In the genomic region with DNA sequence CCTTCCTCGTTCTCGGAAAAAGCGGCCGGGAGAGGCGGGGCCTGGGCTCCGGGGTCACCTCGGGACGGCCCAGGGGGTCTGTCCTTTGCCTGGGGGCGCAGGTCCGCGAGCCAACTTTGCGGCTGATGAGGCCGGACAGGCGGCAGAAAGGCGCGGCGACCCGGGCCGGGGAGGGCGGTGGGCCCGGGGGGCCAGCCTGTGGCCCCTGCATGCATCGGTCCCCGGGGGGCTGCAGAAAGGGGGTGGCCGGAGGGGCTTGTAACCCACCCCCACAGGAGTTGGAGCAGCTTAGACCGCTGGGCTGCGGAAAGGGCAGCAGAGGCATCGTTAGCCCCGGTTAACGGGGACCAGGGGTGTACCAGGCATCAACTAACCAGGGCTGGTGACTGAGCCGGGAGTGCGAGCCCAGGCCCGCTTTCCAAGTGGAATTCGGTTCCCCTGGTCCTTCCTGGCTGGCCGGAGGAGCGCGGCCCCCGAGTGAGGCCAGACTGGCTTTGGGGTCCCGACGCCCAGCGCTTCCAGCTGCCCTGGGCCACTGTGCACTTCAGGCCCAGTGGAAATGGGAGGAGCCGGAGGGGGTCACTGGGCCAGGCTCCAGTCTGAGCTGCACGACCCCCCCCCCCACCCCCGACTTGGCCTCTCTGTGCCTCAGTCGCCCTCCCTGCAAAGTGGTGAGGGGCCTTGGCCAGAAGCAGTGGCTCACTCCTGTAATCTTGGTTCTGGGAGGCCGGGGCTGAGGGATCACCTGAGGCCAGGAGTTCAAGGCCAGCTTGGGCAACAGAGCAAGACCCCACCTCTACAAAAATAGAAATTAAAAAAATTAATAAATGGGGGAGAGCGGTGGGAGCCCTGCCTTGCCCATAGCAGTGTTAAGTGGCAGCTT, we compare ENCODE assay signal across 1 cellular context.
TF ChIP-seq lines count a peak whose summit lies in the region.

No MANE protein-coding gene starts in this region.

TF ChIP-seq in HepG2, 621 proteins besides CTCF, POLR2A, EP300 and RAD21 (continued from another document and continues in another):
- TF ChIP-seq ZSCAN29 (CRISPR knock-in tag; conservative IDR thresholded peaks at IDR 0.05) (no peak), ZNF777 (CRISPR knock-in tag; IDR thresholded peaks at IDR 0.05) (peak; percentile 34; the same call in 1 of the 2 replicates), SIX1 (CRISPR knock-in tag; IDR thresholded peaks at IDR 0.05; ENCODE audit: borderline replicate concordance) (no peak), EEA1 (CRISPR knock-in tag; IDR thresholded peaks at IDR 0.05; ENCODE audit: borderline replicate concordance) (peak; percentile 39; the same call in 1 of the 2 replicates), ZBTB20 (CRISPR knock-in tag; IDR thresholded peaks at IDR 0.05; ENCODE audit: borderline replicate concordance, low read depth) (peak; percentile 69; the same call in 1 of the 2 replicates), RBFOX2 (IDR thresholded peaks at IDR 0.05; ENCODE audit: low read depth, low read length) (peak; percentile 71), NR2F1 (CRISPR knock-in tag; IDR thresholded peaks at IDR 0.05) (0 out of 4 replicates have a peak, but pooled peaks of 1 of the 2 experiments have one; percentile 18), TAF1 (CRISPR knock-in tag; IDR thresholded peaks at IDR 0.05) (peak; percentile 28; the same call in 1 of the 2 replicates), RXRA (CRISPR knock-in tag; IDR thresholded peaks at IDR 0.05) (peak; percentile 60), HNF4G (IDR thresholded peaks at IDR 0.05; ENCODE audit: borderline replicate concordance, low read depth, low read length) (no peak), HNF4G (CRISPR knock-in tag; IDR thresholded peaks at IDR 0.05; ENCODE audit: borderline replicate concordance, low read depth) (no peak), TP53 (CRISPR knock-in tag; conservative IDR thresholded peaks at IDR 0.05) (no peak), ZNF709 (CRISPR knock-in tag; IDR thresholded peaks at IDR 0.05) (peak; percentile 59; the same call in 1 of the 2 replicates), SP140L (CRISPR knock-in tag; IDR thresholded peaks at IDR 0.05; ENCODE audit: borderline replicate concordance) (no peak), PHF20 (CRISPR knock-in tag; IDR thresholded peaks at IDR 0.05) (no peak), SP1 (IDR thresholded peaks at IDR 0.05) (no peak), SP1 (CRISPR knock-in tag; IDR thresholded peaks at IDR 0.05) (no peak), PHF8 (CRISPR knock-in tag; IDR thresholded peaks at IDR 0.05) (peak; percentile 26; the same call in 1 of the 2 replicates), ZBTB7B (CRISPR knock-in tag; IDR thresholded peaks at IDR 0.05) (0 out of 2 replicates have a peak, but pooled peaks have one; percentile 53), NR2F2 (IDR thresholded peaks at IDR 0.05; ENCODE audit: borderline replicate concordance, low read depth) (no peak), PLRG1 (conservative IDR thresholded peaks at IDR 0.05) (no peak), ZNF670 (CRISPR knock-in tag; IDR thresholded peaks at IDR 0.05; ENCODE audit: borderline replicate concordance) (no peak), NBN (conservative IDR thresholded peaks at IDR 0.05) (no peak), ZKSCAN8 (CRISPR knock-in tag; IDR thresholded peaks at IDR 0.05; ENCODE audit: borderline replicate concordance) (no peak), ZNF510 (CRISPR knock-in tag; IDR thresholded peaks at IDR 0.05; ENCODE audit: low read depth) (no peak), ZNF17 (CRISPR knock-in tag; IDR thresholded peaks at IDR 0.05) (peak; percentile 15; the same call in 1 of the 2 replicates), ZSCAN30 (CRISPR knock-in tag; IDR thresholded peaks at IDR 0.05) (0 out of 2 replicates have a peak, but pooled peaks have one; percentile 12), ZBTB7A (CRISPR knock-in tag; IDR thresholded peaks at IDR 0.05) (peak; percentile 16; the same call in 1 of the 2 replicates), ZNF33B (CRISPR knock-in tag; IDR thresholded peaks at IDR 0.05) (no peak), ZNF292 (CRISPR knock-in tag; IDR thresholded peaks at IDR 0.05; ENCODE audit: borderline replicate concordance, low read depth) (no peak), ZNF263 (CRISPR knock-in tag; IDR thresholded peaks at IDR 0.05) (0 out of 2 replicates have a peak, but pooled peaks have one; percentile 21), GABPB1 (CRISPR knock-in tag; IDR thresholded peaks at IDR 0.05) (peak; percentile 26; the same call in 1 of the 2 replicates)
- TF ChIP-seq, protein P1, sequence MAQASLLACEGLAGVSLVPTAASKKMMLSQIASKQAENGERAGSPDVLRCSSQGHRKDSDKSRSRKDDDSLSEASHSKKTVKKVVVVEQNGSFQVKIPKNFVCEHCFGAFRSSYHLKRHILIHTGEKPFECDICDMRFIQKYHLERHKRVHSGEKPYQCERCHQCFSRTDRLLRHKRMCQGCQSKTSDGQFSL (CRISPR knock-in tag; IDR thresholded peaks at IDR 0.05), result peak; percentile 79
- TF ChIP-seq, protein P2, sequence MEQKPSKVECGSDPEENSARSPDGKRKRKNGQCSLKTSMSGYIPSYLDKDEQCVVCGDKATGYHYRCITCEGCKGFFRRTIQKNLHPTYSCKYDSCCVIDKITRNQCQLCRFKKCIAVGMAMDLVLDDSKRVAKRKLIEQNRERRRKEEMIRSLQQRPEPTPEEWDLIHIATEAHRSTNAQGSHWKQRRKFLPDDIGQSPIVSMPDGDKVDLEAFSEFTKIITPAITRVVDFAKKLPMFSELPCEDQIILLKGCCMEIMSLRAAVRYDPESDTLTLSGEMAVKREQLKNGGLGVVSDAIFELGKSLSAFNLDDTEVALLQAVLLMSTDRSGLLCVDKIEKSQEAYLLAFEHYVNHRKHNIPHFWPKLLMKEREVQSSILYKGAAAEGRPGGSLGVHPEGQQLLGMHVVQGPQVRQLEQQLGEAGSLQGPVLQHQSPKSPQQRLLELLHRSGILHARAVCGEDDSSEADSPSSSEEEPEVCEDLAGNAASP (CRISPR knock-in tag; IDR thresholded peaks at IDR 0.05; ENCODE audit: borderline replicate concordance), result peak; percentile 82
- TF ChIP-seq, protein P3, sequence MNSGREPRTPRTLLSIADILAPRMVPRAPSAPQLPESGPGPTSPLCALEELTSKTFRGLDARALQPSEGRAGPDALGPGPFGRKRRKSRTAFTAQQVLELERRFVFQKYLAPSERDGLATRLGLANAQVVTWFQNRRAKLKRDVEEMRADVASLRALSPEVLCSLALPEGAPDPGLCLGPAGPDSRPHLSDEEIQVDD (CRISPR knock-in tag; IDR thresholded peaks at IDR 0.05; ENCODE audit: borderline replicate concordance), result no peak
- TF ChIP-seq, protein P4, sequence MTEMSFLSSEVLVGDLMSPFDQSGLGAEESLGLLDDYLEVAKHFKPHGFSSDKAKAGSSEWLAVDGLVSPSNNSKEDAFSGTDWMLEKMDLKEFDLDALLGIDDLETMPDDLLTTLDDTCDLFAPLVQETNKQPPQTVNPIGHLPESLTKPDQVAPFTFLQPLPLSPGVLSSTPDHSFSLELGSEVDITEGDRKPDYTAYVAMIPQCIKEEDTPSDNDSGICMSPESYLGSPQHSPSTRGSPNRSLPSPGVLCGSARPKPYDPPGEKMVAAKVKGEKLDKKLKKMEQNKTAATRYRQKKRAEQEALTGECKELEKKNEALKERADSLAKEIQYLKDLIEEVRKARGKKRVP (CRISPR knock-in tag; IDR thresholded peaks at IDR 0.05), result no peak
- TF ChIP-seq, protein P5, sequence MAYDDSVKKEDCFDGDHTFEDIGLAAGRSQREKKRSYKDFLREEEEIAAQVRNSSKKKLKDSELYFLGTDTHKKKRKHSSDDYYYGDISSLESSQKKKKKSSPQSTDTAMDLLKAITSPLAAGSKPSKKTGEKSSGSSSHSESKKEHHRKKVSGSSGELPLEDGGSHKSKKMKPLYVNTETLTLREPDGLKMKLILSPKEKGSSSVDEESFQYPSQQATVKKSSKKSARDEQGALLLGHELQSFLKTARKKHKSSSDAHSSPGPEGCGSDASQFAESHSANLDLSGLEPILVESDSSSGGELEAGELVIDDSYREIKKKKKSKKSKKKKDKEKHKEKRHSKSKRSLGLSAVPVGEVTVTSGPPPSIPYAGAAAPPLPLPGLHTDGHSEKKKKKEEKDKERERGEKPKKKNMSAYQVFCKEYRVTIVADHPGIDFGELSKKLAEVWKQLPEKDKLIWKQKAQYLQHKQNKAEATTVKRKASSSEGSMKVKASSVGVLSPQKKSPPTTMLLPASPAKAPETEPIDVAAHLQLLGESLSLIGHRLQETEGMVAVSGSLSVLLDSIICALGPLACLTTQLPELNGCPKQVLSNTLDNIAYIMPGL (CRISPR knock-in tag; IDR thresholded peaks at IDR 0.05; ENCODE audit: borderline replicate concordance in 1 of 2, low read depth in 1 of 2), result peak in 1 of 2 experiments; percentile 8; a peak in 1 of 4 replicates
- TF ChIP-seq, protein P6, sequence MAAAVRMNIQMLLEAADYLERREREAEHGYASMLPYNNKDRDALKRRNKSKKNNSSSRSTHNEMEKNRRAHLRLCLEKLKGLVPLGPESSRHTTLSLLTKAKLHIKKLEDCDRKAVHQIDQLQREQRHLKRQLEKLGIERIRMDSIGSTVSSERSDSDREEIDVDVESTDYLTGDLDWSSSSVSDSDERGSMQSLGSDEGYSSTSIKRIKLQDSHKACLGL (CRISPR knock-in tag; IDR thresholded peaks at IDR 0.05), result 0 out of 2 replicates have a peak, but pooled peaks have one; percentile 10
- TF ChIP-seq, protein P7, sequence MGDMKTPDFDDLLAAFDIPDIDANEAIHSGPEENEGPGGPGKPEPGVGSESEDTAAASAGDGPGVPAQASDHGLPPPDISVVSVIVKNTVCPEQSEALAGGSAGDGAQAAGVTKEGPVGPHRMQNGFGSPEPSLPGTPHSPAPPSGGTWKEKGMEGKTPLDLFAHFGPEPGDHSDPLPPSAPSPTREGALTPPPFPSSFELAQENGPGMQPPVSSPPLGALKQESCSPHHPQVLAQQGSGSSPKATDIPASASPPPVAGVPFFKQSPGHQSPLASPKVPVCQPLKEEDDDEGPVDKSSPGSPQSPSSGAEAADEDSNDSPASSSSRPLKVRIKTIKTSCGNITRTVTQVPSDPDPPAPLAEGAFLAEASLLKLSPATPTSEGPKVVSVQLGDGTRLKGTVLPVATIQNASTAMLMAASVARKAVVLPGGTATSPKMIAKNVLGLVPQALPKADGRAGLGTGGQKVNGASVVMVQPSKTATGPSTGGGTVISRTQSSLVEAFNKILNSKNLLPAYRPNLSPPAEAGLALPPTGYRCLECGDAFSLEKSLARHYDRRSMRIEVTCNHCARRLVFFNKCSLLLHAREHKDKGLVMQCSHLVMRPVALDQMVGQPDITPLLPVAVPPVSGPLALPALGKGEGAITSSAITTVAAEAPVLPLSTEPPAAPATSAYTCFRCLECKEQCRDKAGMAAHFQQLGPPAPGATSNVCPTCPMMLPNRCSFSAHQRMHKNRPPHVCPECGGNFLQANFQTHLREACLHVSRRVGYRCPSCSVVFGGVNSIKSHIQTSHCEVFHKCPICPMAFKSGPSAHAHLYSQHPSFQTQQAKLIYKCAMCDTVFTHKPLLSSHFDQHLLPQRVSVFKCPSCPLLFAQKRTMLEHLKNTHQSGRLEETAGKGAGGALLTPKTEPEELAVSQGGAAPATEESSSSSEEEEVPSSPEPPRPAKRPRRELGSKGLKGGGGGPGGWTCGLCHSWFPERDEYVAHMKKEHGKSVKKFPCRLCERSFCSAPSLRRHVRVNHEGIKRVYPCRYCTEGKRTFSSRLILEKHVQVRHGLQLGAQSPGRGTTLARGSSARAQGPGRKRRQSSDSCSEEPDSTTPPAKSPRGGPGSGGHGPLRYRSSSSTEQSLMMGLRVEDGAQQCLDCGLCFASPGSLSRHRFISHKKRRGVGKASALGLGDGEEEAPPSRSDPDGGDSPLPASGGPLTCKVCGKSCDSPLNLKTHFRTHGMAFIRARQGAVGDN (CRISPR knock-in tag; IDR thresholded peaks at IDR 0.05), result peak; percentile 39
- TF ChIP-seq, protein P8, sequence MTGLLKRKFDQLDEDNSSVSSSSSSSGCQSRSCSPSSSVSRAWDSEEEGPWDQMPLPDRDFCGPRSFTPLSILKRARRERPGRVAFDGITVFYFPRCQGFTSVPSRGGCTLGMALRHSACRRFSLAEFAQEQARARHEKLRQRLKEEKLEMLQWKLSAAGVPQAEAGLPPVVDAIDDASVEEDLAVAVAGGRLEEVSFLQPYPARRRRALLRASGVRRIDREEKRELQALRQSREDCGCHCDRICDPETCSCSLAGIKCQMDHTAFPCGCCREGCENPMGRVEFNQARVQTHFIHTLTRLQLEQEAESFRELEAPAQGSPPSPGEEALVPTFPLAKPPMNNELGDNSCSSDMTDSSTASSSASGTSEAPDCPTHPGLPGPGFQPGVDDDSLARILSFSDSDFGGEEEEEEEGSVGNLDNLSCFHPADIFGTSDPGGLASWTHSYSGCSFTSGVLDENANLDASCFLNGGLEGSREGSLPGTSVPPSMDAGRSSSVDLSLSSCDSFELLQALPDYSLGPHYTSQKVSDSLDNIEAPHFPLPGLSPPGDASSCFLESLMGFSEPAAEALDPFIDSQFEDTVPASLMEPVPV (CRISPR knock-in tag; IDR thresholded peaks at IDR 0.05), result peak; percentile 38; the same call in 1 of the 2 replicates
- TF ChIP-seq, protein P9, sequence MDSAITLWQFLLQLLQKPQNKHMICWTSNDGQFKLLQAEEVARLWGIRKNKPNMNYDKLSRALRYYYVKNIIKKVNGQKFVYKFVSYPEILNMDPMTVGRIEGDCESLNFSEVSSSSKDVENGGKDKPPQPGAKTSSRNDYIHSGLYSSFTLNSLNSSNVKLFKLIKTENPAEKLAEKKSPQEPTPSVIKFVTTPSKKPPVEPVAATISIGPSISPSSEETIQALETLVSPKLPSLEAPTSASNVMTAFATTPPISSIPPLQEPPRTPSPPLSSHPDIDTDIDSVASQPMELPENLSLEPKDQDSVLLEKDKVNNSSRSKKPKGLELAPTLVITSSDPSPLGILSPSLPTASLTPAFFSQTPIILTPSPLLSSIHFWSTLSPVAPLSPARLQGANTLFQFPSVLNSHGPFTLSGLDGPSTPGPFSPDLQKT (CRISPR knock-in tag; IDR thresholded peaks at IDR 0.05; ENCODE audit: borderline replicate concordance), result no peak
- TF ChIP-seq, protein P10, sequence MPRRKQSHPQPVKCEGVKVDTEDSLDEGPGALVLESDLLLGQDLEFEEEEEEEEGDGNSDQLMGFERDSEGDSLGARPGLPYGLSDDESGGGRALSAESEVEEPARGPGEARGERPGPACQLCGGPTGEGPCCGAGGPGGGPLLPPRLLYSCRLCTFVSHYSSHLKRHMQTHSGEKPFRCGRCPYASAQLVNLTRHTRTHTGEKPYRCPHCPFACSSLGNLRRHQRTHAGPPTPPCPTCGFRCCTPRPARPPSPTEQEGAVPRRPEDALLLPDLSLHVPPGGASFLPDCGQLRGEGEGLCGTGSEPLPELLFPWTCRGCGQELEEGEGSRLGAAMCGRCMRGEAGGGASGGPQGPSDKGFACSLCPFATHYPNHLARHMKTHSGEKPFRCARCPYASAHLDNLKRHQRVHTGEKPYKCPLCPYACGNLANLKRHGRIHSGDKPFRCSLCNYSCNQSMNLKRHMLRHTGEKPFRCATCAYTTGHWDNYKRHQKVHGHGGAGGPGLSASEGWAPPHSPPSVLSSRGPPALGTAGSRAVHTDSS (CRISPR knock-in tag; conservative IDR thresholded peaks at IDR 0.05), result no peak
- TF ChIP-seq, protein P11, sequence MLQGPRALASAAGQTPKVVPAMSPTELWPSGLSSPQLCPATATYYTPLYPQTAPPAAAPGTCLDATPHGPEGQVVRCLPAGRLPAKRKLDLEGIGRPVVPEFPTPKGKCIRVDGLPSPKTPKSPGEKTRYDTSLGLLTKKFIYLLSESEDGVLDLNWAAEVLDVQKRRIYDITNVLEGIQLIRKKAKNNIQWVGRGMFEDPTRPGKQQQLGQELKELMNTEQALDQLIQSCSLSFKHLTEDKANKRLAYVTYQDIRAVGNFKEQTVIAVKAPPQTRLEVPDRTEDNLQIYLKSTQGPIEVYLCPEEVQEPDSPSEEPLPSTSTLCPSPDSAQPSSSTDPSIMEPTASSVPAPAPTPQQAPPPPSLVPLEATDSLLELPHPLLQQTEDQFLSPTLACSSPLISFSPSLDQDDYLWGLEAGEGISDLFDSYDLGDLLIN (CRISPR knock-in tag; IDR thresholded peaks at IDR 0.05; ENCODE audit: borderline replicate concordance), result no peak
- TF ChIP-seq, protein P12, sequence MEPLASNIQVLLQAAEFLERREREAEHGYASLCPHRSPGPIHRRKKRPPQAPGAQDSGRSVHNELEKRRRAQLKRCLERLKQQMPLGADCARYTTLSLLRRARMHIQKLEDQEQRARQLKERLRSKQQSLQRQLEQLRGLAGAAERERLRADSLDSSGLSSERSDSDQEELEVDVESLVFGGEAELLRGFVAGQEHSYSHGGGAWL (CRISPR knock-in tag; IDR thresholded peaks at IDR 0.05), result no peak
